Comparison of ENCODE assay signal across 8 cellular contexts in the genomic region with DNA sequence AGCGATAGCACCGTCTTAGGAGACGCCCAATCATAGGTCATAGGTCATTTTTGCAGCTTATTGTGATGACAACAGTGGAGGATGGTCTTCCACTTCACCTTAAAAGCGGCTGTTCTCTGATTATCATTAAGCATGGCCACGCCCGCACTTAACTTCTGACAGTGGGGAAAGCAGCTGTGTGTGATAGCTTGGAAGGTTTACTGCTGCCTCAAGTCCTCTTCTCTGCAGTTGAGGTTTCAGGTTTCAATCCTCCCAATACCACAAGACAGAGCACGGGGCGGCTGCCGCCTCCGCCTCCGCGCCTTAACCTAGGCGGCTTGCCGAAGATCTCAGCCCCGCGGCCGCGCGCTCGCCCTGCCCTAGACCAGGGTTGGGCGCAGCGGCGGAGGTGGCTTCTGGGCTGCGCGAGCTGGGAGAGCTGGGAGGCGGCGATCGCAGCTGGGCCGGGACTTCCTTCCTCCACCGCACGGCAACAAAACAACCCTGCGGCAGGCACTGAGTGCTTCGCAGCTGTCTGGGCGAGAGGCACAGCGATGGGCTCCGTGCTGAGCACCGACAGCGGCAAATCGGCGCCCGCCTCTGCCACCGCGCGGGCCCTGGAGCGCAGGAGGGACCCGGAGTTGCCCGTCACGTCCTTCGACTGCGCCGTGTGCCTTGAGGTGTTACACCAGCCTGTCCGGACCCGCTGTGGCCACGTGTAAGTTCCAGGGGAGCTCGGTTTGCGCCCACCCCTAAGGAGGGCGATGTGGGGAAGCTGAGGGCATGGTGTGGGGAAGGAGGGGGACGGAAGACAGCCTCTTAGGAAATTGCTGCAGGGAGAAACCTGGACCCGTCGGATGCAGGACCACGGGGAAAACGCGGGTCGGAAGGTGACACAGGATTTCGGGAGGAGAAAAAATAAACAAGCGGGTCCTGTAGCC. TPM values are rescaled to one million over a fixed set of nuclear protein-coding genes. Genes with fewer than 3 reads are reported as not detected.
DNase-seq lines count a peak whose midpoint lies in the region; ATAC-seq and TF ChIP-seq lines count a peak whose summit lies in the region.

A gene (plus strand): TSS at position 495 of the 920 bp plus-strand sequence. CDS start 39 bp downstream, at position 534.

- TF ChIP-seq CTCF in epithelial cell of esophagus (IDR thresholded peaks at IDR 0.05; ENCODE audit: insufficient read depth, low read depth, low read length, missing control alignments) = no peak

- ATAC-seq in GM19468 (IDR thresholded peaks at IDR 0.05; ENCODE audit: extremely low read depth, unreplicated experiment) = peak; percentile 84

- peak within 1 kb of the TSS; percentile 70 for H3K4me3 ChIP-seq in NT2/D1 (ENCODE audit: insufficient read length, low read depth)
- H3K4me3 ChIP-seq in epithelial cell of esophagus (ENCODE audit: low read length) = peak within 1 kb of the TSS; percentile 62
- peak within 1 kb of the TSS; percentile 97 for H3K4me3 ChIP-seq in mononuclear cell (ENCODE audit: low read length)

- peak; percentile 91 for DNase-seq in COLO668 (lab: John Stamatoyannopoulos, UW; ENCODE audit: unreplicated experiment)
- DNase-seq in HPDE6-E6E7 (ENCODE audit: extremely low spot score) = peak; percentile 71
- peak; percentile 78 for DNase-seq in NT2/D1 (ENCODE audit: low read depth, low spot score)
- peak; percentile 60 for DNase-seq in activated CD8-positive, alpha-beta memory T cell treated with anti-CD3 and anti-CD28 coated beads, Interleukin-2, amount 50 U/mL, for 24 hours (ENCODE audit: extremely low read depth)
- peak; percentile 93 for DNase-seq in epithelial cell of esophagus (ENCODE audit: low read depth)
- peak; percentile 79 to 85 for DNase-seq in stimulated activated CD8-positive, alpha-beta memory T cell treated with anti-CD3 and anti-CD28 coated beads, Interleukin-2, amount 100 ng/mL, for 48 hours (ENCODE audit: low read depth in 2 of 2)

- H3K9me3 ChIP-seq in NT2/D1 (ENCODE audit: insufficient read depth, low read length) = no peaks in the 10 kb centered on the region
- no peaks in the 10 kb centered on the region for H3K9me3 ChIP-seq in mononuclear cell (ENCODE audit: low read depth, low read length)

- H3K4me1 ChIP-seq in NT2/D1 (ENCODE audit: insufficient read depth, insufficient read length) (no peaks in the 10 kb centered on the region), mononuclear cell (ENCODE audit: insufficient read depth, low read length) (peaks cover 47% of the 10 kb centered on the region)

- H3K36me3 ChIP-seq in NT2/D1 (ENCODE audit: insufficient read depth, insufficient read length, low read length) = no peaks in the 10 kb centered on the region

- H3K27me3 ChIP-seq in NT2/D1 (ENCODE audit: insufficient read depth, insufficient read length) (peaks cover 16% of the 10 kb centered on the region), mononuclear cell (ENCODE audit: insufficient read depth, low read length) (no peaks in the 10 kb centered on the region)

- H3K9ac ChIP-seq in NT2/D1 (ENCODE audit: insufficient read length, low read depth) = peak within 1 kb of the TSS; percentile 87

RNA-seq across cellular contexts. Expression of the gene that starts here (rescaled TPM):
- 57.0 TPM for total RNA-seq in mononuclear cell

Comparison
In these comparisons a context has a peak if more than half of its experiments do, and no peak if none do; other contexts are left out.
1. Peak in every context shown above with its lines: DNase-seq, ATAC-seq and H3K4me3 ChIP-seq.